Comparison of ENCODE assay signal across 1 cellular context in genomic region chr7:33215992-33216391, GRCh38.
TF ChIP-seq lines count a peak whose summit lies in the region.

No MANE protein-coding gene starts in this region.

TF ChIP-seq in HepG2, 621 proteins besides CTCF, POLR2A, EP300 and RAD21 (continued from another document and continues in another):
- TF ChIP-seq PAXIP1 (CRISPR knock-in tag; conservative IDR thresholded peaks at IDR 0.05) (peak; percentile 93), ZBTB7B (CRISPR knock-in tag; IDR thresholded peaks at IDR 0.05) (0 out of 2 replicates have a peak, but pooled peaks have one; percentile 38), JDP2 (CRISPR knock-in tag; IDR thresholded peaks at IDR 0.05; ENCODE audit: borderline replicate concordance) (no peak), KLF16 (CRISPR knock-in tag; IDR thresholded peaks at IDR 0.05) (peak in 1 of 2 experiments; percentile 65; a peak in 2 of 4 replicates), ZNF816 (CRISPR knock-in tag; IDR thresholded peaks at IDR 0.05; ENCODE audit: borderline replicate concordance) (peak; percentile 52; the same call in 1 of the 2 replicates), ZBTB21 (CRISPR knock-in tag; IDR thresholded peaks at IDR 0.05) (no peak), AKAP8 (CRISPR knock-in tag; IDR thresholded peaks at IDR 0.05) (no peak), MIXL1 (CRISPR knock-in tag; IDR thresholded peaks at IDR 0.05) (peak; percentile 79), HDAC2 (CRISPR knock-in tag; IDR thresholded peaks at IDR 0.05) (peak; percentile 87), DR1 (CRISPR knock-in tag; IDR thresholded peaks at IDR 0.05) (no peak), ATF1 (CRISPR knock-in tag; IDR thresholded peaks at IDR 0.05) (peak; percentile 70; the same call in 1 of the 2 replicates), ZFP36 (IDR thresholded peaks at IDR 0.05; ENCODE audit: borderline replicate concordance, low read depth, low read length, partially characterized antibody) (no peak), TFE3 (CRISPR knock-in tag; IDR thresholded peaks at IDR 0.05) (peak; percentile 46; the same call in 1 of the 2 replicates), HDAC1 (CRISPR knock-in tag; IDR thresholded peaks at IDR 0.05) (peak; percentile 79), ESRRA (CRISPR knock-in tag; IDR thresholded peaks at IDR 0.05; ENCODE audit: low read depth) (peak; percentile 94), ETV5 (CRISPR knock-in tag; IDR thresholded peaks at IDR 0.05; ENCODE audit: borderline replicate concordance) (peak; percentile 16; the same call in 1 of the 2 replicates), ZBTB14 (CRISPR knock-in tag; IDR thresholded peaks at IDR 0.05) (no peak), LCORL (IDR thresholded peaks at IDR 0.05) (0 out of 2 replicates have a peak, but pooled peaks have one; percentile 12), LCORL (CRISPR knock-in tag; IDR thresholded peaks at IDR 0.05) (0 out of 2 replicates have a peak, but pooled peaks have one; percentile 38), ARID3A (IDR thresholded peaks at IDR 0.05; ENCODE audit: low read depth, low read length) (peak; percentile 78), ZNF775 (CRISPR knock-in tag; IDR thresholded peaks at IDR 0.05; ENCODE audit: borderline replicate concordance) (no peak), NFIC (IDR thresholded peaks at IDR 0.05; ENCODE audit: low read length) (peak; percentile 87), TMF1 (CRISPR knock-in tag; IDR thresholded peaks at IDR 0.05; ENCODE audit: low read depth) (0 out of 2 replicates have a peak, but pooled peaks have one; percentile 34), SIN3B (IDR thresholded peaks at IDR 0.05; ENCODE audit: low read length) (no peak), TBL1XR1 (IDR thresholded peaks at IDR 0.05; ENCODE audit: borderline replicate concordance, low read length, partially characterized antibody) (no peak), ZNF503 (CRISPR knock-in tag; IDR thresholded peaks at IDR 0.05) (peak; percentile 69; the same call in 1 of the 2 replicates), ZNF652 (CRISPR knock-in tag; IDR thresholded peaks at IDR 0.05; ENCODE audit: borderline replicate concordance, low read depth) (peak; percentile 67), IRF2 (CRISPR knock-in tag; IDR thresholded peaks at IDR 0.05) (peak; percentile 69; the same call in 1 of the 2 replicates), NFE2L2 (IDR thresholded peaks at IDR 0.05; ENCODE audit: low read length) (peak; percentile 35; the same call in 1 of the 2 replicates)
- TF ChIP-seq, protein P1, sequence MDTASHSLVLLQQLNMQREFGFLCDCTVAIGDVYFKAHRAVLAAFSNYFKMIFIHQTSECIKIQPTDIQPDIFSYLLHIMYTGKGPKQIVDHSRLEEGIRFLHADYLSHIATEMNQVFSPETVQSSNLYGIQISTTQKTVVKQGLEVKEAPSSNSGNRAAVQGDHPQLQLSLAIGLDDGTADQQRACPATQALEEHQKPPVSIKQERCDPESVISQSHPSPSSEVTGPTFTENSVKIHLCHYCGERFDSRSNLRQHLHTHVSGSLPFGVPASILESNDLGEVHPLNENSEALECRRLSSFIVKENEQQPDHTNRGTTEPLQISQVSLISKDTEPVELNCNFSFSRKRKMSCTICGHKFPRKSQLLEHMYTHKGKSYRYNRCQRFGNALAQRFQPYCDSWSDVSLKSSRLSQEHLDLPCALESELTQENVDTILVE (CRISPR knock-in tag; IDR thresholded peaks at IDR 0.05): peak; percentile 49; the same call in 1 of the 2 replicates
- TF ChIP-seq, protein P2, sequence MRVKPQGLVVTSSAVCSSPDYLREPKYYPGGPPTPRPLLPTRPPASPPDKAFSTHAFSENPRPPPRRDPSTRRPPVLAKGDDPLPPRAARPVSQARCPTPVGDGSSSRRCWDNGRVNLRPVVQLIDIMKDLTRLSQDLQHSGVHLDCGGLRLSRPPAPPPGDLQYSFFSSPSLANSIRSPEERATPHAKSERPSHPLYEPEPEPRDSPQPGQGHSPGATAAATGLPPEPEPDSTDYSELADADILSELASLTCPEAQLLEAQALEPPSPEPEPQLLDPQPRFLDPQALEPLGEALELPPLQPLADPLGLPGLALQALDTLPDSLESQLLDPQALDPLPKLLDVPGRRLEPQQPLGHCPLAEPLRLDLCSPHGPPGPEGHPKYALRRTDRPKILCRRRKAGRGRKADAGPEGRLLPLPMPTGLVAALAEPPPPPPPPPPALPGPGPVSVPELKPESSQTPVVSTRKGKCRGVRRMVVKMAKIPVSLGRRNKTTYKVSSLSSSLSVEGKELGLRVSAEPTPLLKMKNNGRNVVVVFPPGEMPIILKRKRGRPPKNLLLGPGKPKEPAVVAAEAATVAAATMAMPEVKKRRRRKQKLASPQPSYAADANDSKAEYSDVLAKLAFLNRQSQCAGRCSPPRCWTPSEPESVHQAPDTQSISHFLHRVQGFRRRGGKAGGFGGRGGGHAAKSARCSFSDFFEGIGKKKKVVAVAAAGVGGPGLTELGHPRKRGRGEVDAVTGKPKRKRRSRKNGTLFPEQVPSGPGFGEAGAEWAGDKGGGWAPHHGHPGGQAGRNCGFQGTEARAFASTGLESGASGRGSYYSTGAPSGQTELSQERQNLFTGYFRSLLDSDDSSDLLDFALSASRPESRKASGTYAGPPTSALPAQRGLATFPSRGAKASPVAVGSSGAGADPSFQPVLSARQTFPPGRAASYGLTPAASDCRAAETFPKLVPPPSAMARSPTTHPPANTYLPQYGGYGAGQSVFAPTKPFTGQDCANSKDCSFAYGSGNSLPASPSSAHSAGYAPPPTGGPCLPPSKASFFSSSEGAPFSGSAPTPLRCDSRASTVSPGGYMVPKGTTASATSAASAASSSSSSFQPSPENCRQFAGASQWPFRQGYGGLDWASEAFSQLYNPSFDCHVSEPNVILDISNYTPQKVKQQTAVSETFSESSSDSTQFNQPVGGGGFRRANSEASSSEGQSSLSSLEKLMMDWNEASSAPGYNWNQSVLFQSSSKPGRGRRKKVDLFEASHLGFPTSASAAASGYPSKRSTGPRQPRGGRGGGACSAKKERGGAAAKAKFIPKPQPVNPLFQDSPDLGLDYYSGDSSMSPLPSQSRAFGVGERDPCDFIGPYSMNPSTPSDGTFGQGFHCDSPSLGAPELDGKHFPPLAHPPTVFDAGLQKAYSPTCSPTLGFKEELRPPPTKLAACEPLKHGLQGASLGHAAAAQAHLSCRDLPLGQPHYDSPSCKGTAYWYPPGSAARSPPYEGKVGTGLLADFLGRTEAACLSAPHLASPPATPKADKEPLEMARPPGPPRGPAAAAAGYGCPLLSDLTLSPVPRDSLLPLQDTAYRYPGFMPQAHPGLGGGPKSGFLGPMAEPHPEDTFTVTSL (CRISPR knock-in tag; IDR thresholded peaks at IDR 0.05; ENCODE audit: borderline replicate concordance): peak; percentile 99
- TF ChIP-seq, protein P3, sequence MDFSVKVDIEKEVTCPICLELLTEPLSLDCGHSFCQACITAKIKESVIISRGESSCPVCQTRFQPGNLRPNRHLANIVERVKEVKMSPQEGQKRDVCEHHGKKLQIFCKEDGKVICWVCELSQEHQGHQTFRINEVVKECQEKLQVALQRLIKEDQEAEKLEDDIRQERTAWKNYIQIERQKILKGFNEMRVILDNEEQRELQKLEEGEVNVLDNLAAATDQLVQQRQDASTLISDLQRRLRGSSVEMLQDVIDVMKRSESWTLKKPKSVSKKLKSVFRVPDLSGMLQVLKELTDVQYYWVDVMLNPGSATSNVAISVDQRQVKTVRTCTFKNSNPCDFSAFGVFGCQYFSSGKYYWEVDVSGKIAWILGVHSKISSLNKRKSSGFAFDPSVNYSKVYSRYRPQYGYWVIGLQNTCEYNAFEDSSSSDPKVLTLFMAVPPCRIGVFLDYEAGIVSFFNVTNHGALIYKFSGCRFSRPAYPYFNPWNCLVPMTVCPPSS (IDR thresholded peaks at IDR 0.05): no peak
- TF ChIP-seq, protein P4, sequence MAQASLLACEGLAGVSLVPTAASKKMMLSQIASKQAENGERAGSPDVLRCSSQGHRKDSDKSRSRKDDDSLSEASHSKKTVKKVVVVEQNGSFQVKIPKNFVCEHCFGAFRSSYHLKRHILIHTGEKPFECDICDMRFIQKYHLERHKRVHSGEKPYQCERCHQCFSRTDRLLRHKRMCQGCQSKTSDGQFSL (CRISPR knock-in tag; IDR thresholded peaks at IDR 0.05): no peak
- TF ChIP-seq, protein P5, sequence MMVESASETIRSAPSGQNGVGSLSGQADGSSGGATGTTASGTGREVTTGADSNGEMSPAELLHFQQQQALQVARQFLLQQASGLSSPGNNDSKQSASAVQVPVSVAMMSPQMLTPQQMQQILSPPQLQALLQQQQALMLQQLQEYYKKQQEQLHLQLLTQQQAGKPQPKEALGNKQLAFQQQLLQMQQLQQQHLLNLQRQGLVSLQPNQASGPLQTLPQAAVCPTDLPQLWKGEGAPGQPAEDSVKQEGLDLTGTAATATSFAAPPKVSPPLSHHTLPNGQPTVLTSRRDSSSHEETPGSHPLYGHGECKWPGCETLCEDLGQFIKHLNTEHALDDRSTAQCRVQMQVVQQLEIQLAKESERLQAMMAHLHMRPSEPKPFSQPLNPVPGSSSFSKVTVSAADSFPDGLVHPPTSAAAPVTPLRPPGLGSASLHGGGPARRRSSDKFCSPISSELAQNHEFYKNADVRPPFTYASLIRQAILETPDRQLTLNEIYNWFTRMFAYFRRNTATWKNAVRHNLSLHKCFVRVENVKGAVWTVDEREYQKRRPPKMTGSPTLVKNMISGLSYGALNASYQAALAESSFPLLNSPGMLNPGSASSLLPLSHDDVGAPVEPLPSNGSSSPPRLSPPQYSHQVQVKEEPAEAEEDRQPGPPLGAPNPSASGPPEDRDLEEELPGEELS (CRISPR knock-in tag; IDR thresholded peaks at IDR 0.05): peak; percentile 79
